12 cellular contexts compared by ENCODE assay signal in genomic region chr10:16904619-16905018, GRCh38.
DNase-seq lines count a peak whose midpoint lies in the region; ATAC-seq and FAIRE-seq lines count a peak whose summit lies in the region.
"Had no signal": no experiment of that assay in that cellular context is flagged by ENCODE, and none has a peak within 500 bp of the region (broad histone marks: within the 10 kb centered on the region; RNA-seq: fewer than 3 reads in every experiment).

No MANE protein-coding gene starts in this region.

- ATAC-seq in activated CD4-positive, CD25-positive, alpha-beta regulatory T cell treated with anti-CD3 and anti-CD28 coated beads, Interleukin-2, amount 50 U/mL, for 24 hours = no peak
- no peak for ATAC-seq in HG03280 (IDR thresholded peaks at IDR 0.05; ENCODE audit: unreplicated experiment)
- ATAC-seq: naive thymus-derived CD8-positive, alpha-beta T cell; stimulated activated memory B cell treated with anti-CD40 and anti-IgM and Interleukin-4, amounts not matched to agents 10 μg/mL and 1 μg/mL and 100 μg/mL, for 72 hours; T-cell had no signal

- DNase-seq in AG08395 (ENCODE audit: low spot score) (peak; percentile 58), HT1080 (ENCODE audit: low read depth) (peak; percentile 75), UCSD-AML1 (lab: John Stamatoyannopoulos, UW; ENCODE audit: unreplicated experiment) (peak; percentile 45), iris pigment epithelial cell (ENCODE audit: low read depth) (peak; percentile 84), NCI-H1105 treated with DMSO at 0.1 percent for 48 hours (lab: John Stamatoyannopoulos, UW) (no peak), frontal cortex (ENCODE audit: low spot score in 2 of 2) (no peak)
- DNase-seq: naive thymus-derived CD8-positive, alpha-beta T cell; NCI-H446 treated with DMSO at 0.1 percent for 48 hours; T-cell had no signal

- FAIRE-seq in frontal cortex (lab: Jason Lieb, UNC) = no peak

Comparison
In these comparisons a context has a peak if more than half of its experiments do, and no peak if none do; other contexts are left out.
1. DNase-seq: peak in AG08395 (single experiment), HT1080 (single experiment), UCSD-AML1 (single experiment) and iris pigment epithelial cell (single experiment); none in NCI-H1105 treated with DMSO at 0.1 percent for 48 hours (single experiment) and frontal cortex (0 of 2).